23 cellular contexts compared by ENCODE assay signal in the genomic region with DNA sequence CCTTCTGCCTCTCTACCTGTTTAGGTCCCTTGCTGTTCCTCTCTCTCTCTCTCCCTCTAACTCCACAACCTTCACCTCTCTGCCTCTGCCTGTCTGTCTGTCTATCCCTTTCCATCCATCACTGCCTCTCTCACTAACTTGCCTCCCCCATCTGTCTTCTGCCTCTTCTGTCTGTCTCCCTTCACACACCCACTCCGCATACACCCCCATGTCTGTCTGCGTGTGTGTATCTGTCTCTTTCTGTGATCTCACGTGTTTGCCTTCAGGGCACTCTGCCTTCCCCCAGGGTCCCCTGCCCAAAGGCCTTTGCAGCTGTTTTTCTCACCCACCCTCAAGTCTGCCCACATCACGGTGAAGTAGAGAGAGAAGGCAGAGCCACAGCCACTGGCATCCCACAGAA. TPM values are rescaled to one million over a fixed set of nuclear protein-coding genes. Genes with fewer than 3 reads are reported as not detected.
"Had no signal": no experiment of that assay in that cellular context is flagged by ENCODE, and none has a peak within 500 bp of the region (broad histone marks: within the 10 kb centered on the region; RNA-seq: fewer than 3 reads in every experiment).

No MANE protein-coding gene starts in this region.

- H3K4me2 ChIP-seq: hepatocyte had no signal

- H3K27ac Mint-ChIP-seq: endodermal cell; stimulated activated naive B cell treated with anti-CD40 and anti-IgM and Interleukin-4, amounts not matched to agents 10 μg/mL and 1 μg/mL and 100 μg/mL, for 72 hours; stimulated activated naive CD8-positive, alpha-beta T cell treated with anti-CD3 and anti-CD28 coated beads, Interleukin-15, amount 100 ng/mL, for 72 hours had no signal

- H3K9me3 Mint-ChIP-seq: endodermal cell; naive B cell; nephron; stimulated activated naive B cell treated with anti-CD40 and anti-IgM and Interleukin-4, amounts not matched to agents 10 μg/mL and 1 μg/mL and 100 μg/mL, for 72 hours; stimulated activated naive CD8-positive, alpha-beta T cell treated with anti-CD3 and anti-CD28 coated beads, Interleukin-15, amount 100 ng/mL, for 72 hours had no signal

- H3K4me3 ChIP-seq: coronary artery, hepatocyte, psoas muscle, sigmoid colon, skin epidermis, testis, tibial nerve, upper lobe of right lung had no signal

- H3K79me2 ChIP-seq: hepatocyte had no signal

- H3K36me3 ChIP-seq: sigmoid colon, upper lobe of right lung had no signal

- ATAC-seq: foreskin keratinocyte; left colon; psoas muscle; stimulated activated naive B cell treated with anti-CD40 and anti-IgM and Interleukin-4, amounts not matched to agents 10 μg/mL and 1 μg/mL and 100 μg/mL, for 72 hours; upper lobe of right lung had no signal

- DNase-seq: effector CD4-positive, alpha-beta T cell; erythroblast; foreskin keratinocyte; kidney; left colon; mesendoderm; naive B cell; psoas muscle; sigmoid colon; stimulated activated CD4-positive, alpha-beta T cell treated with anti-CD3 and anti-CD28 coated beads, Interleukin-2, amount 100 ng/mL, for 24 hours; stimulated activated CD4-positive, alpha-beta T cell treated with anti-CD3 and anti-CD28 coated beads, Interleukin-4, amount 100 ng/mL, for 4 hours; stimulated activated naive B cell treated with anti-CD40 and anti-IgM and Interleukin-4, amounts not matched to agents 10 μg/mL and 1 μg/mL and 100 μg/mL, for 72 hours; stimulated activated naive CD8-positive, alpha-beta T cell treated with anti-CD3 and anti-CD28 coated beads, Interleukin-15, amount 100 ng/mL, for 72 hours; testis; upper lobe of right lung had no signal

- FAIRE-seq: endothelial cell of umbilical vein, kidney had no signal

- H3K4me3 Mint-ChIP-seq: endodermal cell; naive B cell; nephron; stimulated activated naive B cell treated with anti-CD40 and anti-IgM and Interleukin-4, amounts not matched to agents 10 μg/mL and 1 μg/mL and 100 μg/mL, for 72 hours; stimulated activated naive CD8-positive, alpha-beta T cell treated with anti-CD3 and anti-CD28 coated beads, Interleukin-15, amount 100 ng/mL, for 72 hours had no signal

- H3K9me3 ChIP-seq: psoas muscle, sigmoid colon, testis, tibial nerve, upper lobe of right lung had no signal

- H3K27ac ChIP-seq: coronary artery, foreskin keratinocyte, hepatocyte, psoas muscle, sigmoid colon, skin epidermis, testis, tibial nerve, upper lobe of right lung had no signal

- H3K27me3 Mint-ChIP-seq: stimulated activated naive CD8-positive, alpha-beta T cell treated with anti-CD3 and anti-CD28 coated beads, Interleukin-15, amount 100 ng/mL, for 72 hours had no signal

- H3K36me3 Mint-ChIP-seq: naive B cell; stimulated activated naive B cell treated with anti-CD40 and anti-IgM and Interleukin-4, amounts not matched to agents 10 μg/mL and 1 μg/mL and 100 μg/mL, for 72 hours had no signal

- H2AFZ ChIP-seq: hepatocyte had no signal

- H3K4me1 ChIP-seq: foreskin keratinocyte, psoas muscle, sigmoid colon, testis, tibial nerve, upper lobe of right lung had no signal

- H3K27me3 ChIP-seq: testis, upper lobe of right lung had no signal

RNA-seq across cellular contexts. Expression of gene RTN4RL2, which starts 7.9 kb away (rescaled TPM):
- total RNA-seq: dermis microvascular lymphatic vessel endothelial cell had no signal
